Comparison of ENCODE assay signal across 34 cellular contexts in the genomic region with DNA sequence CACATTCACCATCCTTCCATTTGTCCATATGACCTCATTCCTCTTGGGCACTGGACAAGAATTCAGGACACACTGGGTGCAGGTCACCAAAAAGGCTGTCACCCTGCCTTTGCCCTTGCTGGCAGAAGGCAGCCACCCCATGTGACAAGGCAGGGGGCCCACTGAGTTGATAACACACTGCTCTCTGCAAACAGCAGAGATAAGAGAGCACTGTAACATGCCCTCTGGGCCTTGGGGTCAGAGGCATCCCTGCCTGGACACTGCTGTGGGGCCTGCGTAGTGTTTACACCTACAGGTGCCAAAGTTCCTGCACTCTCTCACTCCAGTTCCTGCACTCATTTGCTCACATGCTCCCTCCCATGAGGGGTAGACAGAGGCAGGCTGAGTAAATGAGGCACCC.
"Had no signal": no experiment of that assay in that cellular context is flagged by ENCODE, and none has a peak within 500 bp of the region (broad histone marks: within the 10 kb centered on the region; RNA-seq: fewer than 3 reads in every experiment).

No MANE protein-coding gene starts in this region.

- H3K4me1 ChIP-seq: adrenal gland, body of pancreas, breast epithelium had no signal

- H2AFZ ChIP-seq: PC-9 had no signal

- H3K36me3 ChIP-seq: adrenal gland, breast epithelium had no signal

- H3K27ac ChIP-seq: adrenal gland, body of pancreas, breast epithelium, PC-9, RWPE1, VCaP had no signal

- ATAC-seq: activated naive CD4-positive, alpha-beta T cell treated with anti-CD3 and anti-CD28 coated beads, Interleukin-2, amount 50 U/mL, for 72 hours; activated T-cell treated with anti-CD3 and anti-CD28 coated beads, Interleukin-2, amount 50 U/mL, for 4 hours; body of pancreas; Right ventricle myocardium inferior had no signal

- H3K27me3 ChIP-seq: adrenal gland, body of pancreas, breast epithelium had no signal

- H3K4me1 Mint-ChIP-seq: activated B cell treated with CpG ODN at 0.5 μM for 24 hours had no signal

- H3K4me3 Mint-ChIP-seq: activated B cell treated with CpG ODN at 0.5 μM for 24 hours; activated CD4-positive, alpha-beta memory T cell treated with anti-CD3 and anti-CD28 coated beads for 36 hours; activated naive CD4-positive, alpha-beta T cell treated with anti-CD3 and anti-CD28 coated beads for 36 hours; activated T-cell treated with anti-CD3 and anti-CD28 coated beads, Interleukin-2, amount 50 U/mL, for 4 hours; activated T-helper 1 cell treated with anti-CD3 and anti-CD28 coated beads, Interleukin-12 subunit alpha, Interleukin-12 subunit beta, Interleukin-2, Interleukin-4 antibody, amounts not matched to agents 30 ng/mL and 10 ng/mL and 1 ng/mL, durations not matched to agents 14 hours and 24 hours and 36 hours had no signal

- H3K27ac Mint-ChIP-seq: activated B cell treated with CpG ODN at 0.5 μM for 24 hours; activated CD4-positive, alpha-beta memory T cell treated with anti-CD3 and anti-CD28 coated beads for 36 hours; activated naive CD4-positive, alpha-beta T cell treated with anti-CD3 and anti-CD28 coated beads for 36 hours; activated naive CD4-positive, alpha-beta T cell treated with anti-CD3 and anti-CD28 coated beads, Interleukin-2, amount 50 U/mL, for 72 hours; activated T-helper 1 cell treated with anti-CD3 and anti-CD28 coated beads, Interleukin-12 subunit alpha, Interleukin-12 subunit beta, Interleukin-2, Interleukin-4 antibody, amounts not matched to agents 30 ng/mL and 10 ng/mL and 1 ng/mL, durations not matched to agents 14 hours and 24 hours and 36 hours had no signal

- DNase-seq: activated B cell treated with CpG ODN at 0.5 μM for 24 hours; activated CD4-positive, alpha-beta memory T cell treated with anti-CD3 and anti-CD28 coated beads for 36 hours; activated CD4-positive, alpha-beta T cell treated with anti-CD3 and anti-CD28 coated beads for 4 hours; activated CD4-positive, alpha-beta T cell treated with anti-CD3 and anti-CD28 coated beads, Interleukin-2, amount 50 U/mL, for 1 hour; activated CD4-positive, CD25-positive, alpha-beta regulatory T cell treated with anti-CD3 and anti-CD28 coated beads, Interleukin-2, amount 50 U/mL, for 72 hours; activated CD8-positive, alpha-beta memory T cell treated with anti-CD3 and anti-CD28 coated beads, Interleukin-2, amount 50 U/mL, for 4 hours; activated gamma-delta T cell treated with Interleukin-2 at 50 U/mL for 16 hours; activated naive CD4-positive, alpha-beta T cell treated with anti-CD3 and anti-CD28 coated beads for 36 hours; activated T-cell treated with anti-CD3 and anti-CD28 coated beads for 4 hours; activated T-cell treated with anti-CD3 and anti-CD28 coated beads, Interleukin-2, amount 50 U/mL, for 4 hours; adrenal gland; body of pancreas; caudate nucleus; Karpas-422; KBM-7; NCI-H1105; NCI-H1417 treated with DMSO at 0.1 percent for 48 hours; NCI-H187 treated with DMSO at 0.1 percent for 48 hours; NCI-H2081 treated with DMSO at 0.1 percent for 48 hours; NCI-H226; NCI-H526; NCI-H748 treated with DMSO at 0.1 percent for 48 hours; NK-92 treated with Interleukin-12 subunit alpha and Interleukin-12 subunit beta, amount 100 ng/mL, for 24 hours; PC-9; SW 1271; T-helper 1 cell; T-helper 2 cell; T-helper 9 cell had no signal

- H3K4me3 ChIP-seq: adrenal gland, body of pancreas, breast epithelium, PC-9 had no signal

- H3K4me2 ChIP-seq: PC-9 had no signal

- H3K9me3 ChIP-seq: body of pancreas had no signal

- H3K27me3 Mint-ChIP-seq: activated B cell treated with CpG ODN at 0.5 μM for 24 hours; activated CD4-positive, alpha-beta memory T cell treated with anti-CD3 and anti-CD28 coated beads for 36 hours had no signal

- H3K36me3 Mint-ChIP-seq: activated CD4-positive, alpha-beta memory T cell treated with anti-CD3 and anti-CD28 coated beads for 36 hours; activated naive CD4-positive, alpha-beta T cell treated with anti-CD3 and anti-CD28 coated beads, Interleukin-2, amount 50 U/mL, for 72 hours had no signal
